ENCODE assay signal across 17 cellular contexts in the genomic region with DNA sequence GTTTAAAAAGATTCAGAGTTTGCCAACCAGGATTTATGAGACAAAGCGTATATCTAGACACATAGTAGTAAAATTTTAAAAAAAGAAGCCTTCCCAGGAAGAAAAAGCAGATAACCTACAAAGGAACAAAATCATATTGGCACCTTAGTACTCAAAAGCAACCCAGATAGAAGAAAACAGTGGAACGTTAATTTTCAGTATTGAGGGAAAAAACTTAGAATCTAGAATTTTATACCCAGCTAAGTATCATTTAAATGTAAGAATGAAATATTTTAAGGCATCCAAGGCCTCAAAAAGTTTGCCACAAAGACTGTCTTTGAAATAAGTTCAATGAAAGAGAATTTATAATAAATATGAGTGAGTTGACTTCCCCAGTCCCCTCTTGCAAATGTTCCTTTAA.
DNase-seq lines count a peak whose midpoint lies in the region; ATAC-seq, FAIRE-seq and TF ChIP-seq lines count a peak whose summit lies in the region.
"Had no signal": no experiment of that assay in that cellular context is flagged by ENCODE, and none has a peak within 500 bp of the region (broad histone marks: within the 10 kb centered on the region; RNA-seq: fewer than 3 reads in every experiment).

No MANE protein-coding gene starts in this region.

- no peaks in the 10 kb centered on the region for H3K9me2 ChIP-seq in PC-3 (replicated peaks; ENCODE audit: low read length)

- H3K27ac ChIP-seq in PC-3 (ENCODE audit: low read length): peak overlapping the region; percentile 100
- H3K27ac ChIP-seq in CD8-positive, alpha-beta T cell (ENCODE audit: low read depth, low read length): no peak overlapping the region
- H3K27ac ChIP-seq: KMS-11 had no signal

- TF ChIP-seq CTCF in Calu3 (IDR thresholded peaks at IDR 0.05; ENCODE audit: unreplicated experiment) (no peak), PC-3 (conservative IDR thresholded peaks at IDR 0.05; ENCODE audit: low read depth, low read length) (no peak)
- no peak for TF ChIP-seq CTCF in CD8-positive, alpha-beta T cell (IDR thresholded peaks at IDR 0.05)

- H3K4me3 ChIP-seq in PC-3 (ENCODE audit: low read length): no peak overlapping the region
- no peak overlapping the region for H3K4me3 ChIP-seq in CD8-positive, alpha-beta T cell (ENCODE audit: low read depth, low read length)
- H3K4me3 ChIP-seq: GM23338 had no signal

- no peaks in the 10 kb centered on the region for H3K27me3 Mint-ChIP-seq in Calu3 (ENCODE audit: unreplicated experiment)
- no peaks in the 10 kb centered on the region for H3K27me3 Mint-ChIP-seq in CD8-positive, alpha-beta T cell (ENCODE audit: low read depth)

- no peak overlapping the region for H2AFZ ChIP-seq in PC-3 (ENCODE audit: low read length)
- H2AFZ ChIP-seq: GM23338 had no signal

- DNase-seq in Calu3: no peak
- DNase-seq in PC-3: no peak
- DNase-seq in AG20443 (ENCODE audit: low spot score): no peak
- no peak for DNase-seq in CD8-positive, alpha-beta T cell
- DNase-seq: BE2C; C1 segment of cervical spinal cord; Caco-2; CD4-positive, CD25-positive, alpha-beta regulatory T cell; DMS153; DMS79; GF-D8 had no signal

- CTCF ChIA-PET in Calu3 (lab: Charles Lee): interaction anchor here (1.2 kb wide), 1 partner anchor 16 kb away, joined by 9 read pairs; no protein-coding TSS in a partner anchor
- CTCF ChIA-PET in PC-3 (lab: Charles Lee): no interaction called here
- CTCF ChIA-PET in CD8-positive, alpha-beta T cell (lab: Charles Lee): no interaction called here

- peaks cover 40% of the 10 kb centered on the region for H3K4me1 Mint-ChIP-seq in Calu3 (ENCODE audit: low read depth, unreplicated experiment)
- H3K4me1 Mint-ChIP-seq in CD8-positive, alpha-beta T cell (ENCODE audit: low read depth): no peaks in the 10 kb centered on the region
- H3K4me1 Mint-ChIP-seq: CD4-positive, CD25-positive, alpha-beta regulatory T cell had no signal

- POLR2A ChIA-PET in PC-3 (lab: Charles Lee; ENCODE audit: unreplicated experiment): no interaction called here
- POLR2A ChIA-PET in CD8-positive, alpha-beta T cell (lab: Charles Lee): no interaction called here

- peaks cover 6% of the 10 kb centered on the region for H3K36me3 Mint-ChIP-seq in Calu3 (ENCODE audit: insufficient read depth, unreplicated experiment)
- no peaks in the 10 kb centered on the region for H3K36me3 Mint-ChIP-seq in CD8-positive, alpha-beta T cell
- H3K36me3 Mint-ChIP-seq: CD4-positive, CD25-positive, alpha-beta regulatory T cell had no signal

- H3K27ac Mint-ChIP-seq in Calu3 (ENCODE audit: unreplicated experiment): peak overlapping the region; percentile 61
- H3K27ac Mint-ChIP-seq in CD8-positive, alpha-beta T cell: no peak overlapping the region
- H3K27ac Mint-ChIP-seq: CD4-positive, CD25-positive, alpha-beta regulatory T cell; GM23338 had no signal

- H3F3A ChIP-seq in PC-3 (ENCODE audit: low read length, unreplicated experiment): peaks cover 5% of the 10 kb centered on the region

- H3K9me3 ChIP-seq in PC-3 (ENCODE audit: low read length): 0 out of 2 replicates have a peak, but pooled peaks cover 4% of the 10 kb centered on the region
- H3K9me3 ChIP-seq in CD8-positive, alpha-beta T cell (ENCODE audit: low read length): no peaks in the 10 kb centered on the region
- H3K9me3 ChIP-seq: BE2C, Caco-2 had no signal

- FAIRE-seq in islet of Langerhans (lab: Jason Lieb, UNC): peak; percentile 79
- FAIRE-seq: H54 had no signal

- H3K4me3 Mint-ChIP-seq in Calu3 (ENCODE audit: low read depth, unreplicated experiment): no peak overlapping the region
- H3K4me3 Mint-ChIP-seq in CD8-positive, alpha-beta T cell: no peak overlapping the region
- H3K4me3 Mint-ChIP-seq: GM23338 had no signal

- H3K4me2 ChIP-seq in PC-3 (ENCODE audit: low read length): 0 out of 2 replicates have a peak overlapping the region, but pooled peaks have one; percentile 83
- H3K4me2 ChIP-seq: GM23338, KMS-11 had no signal

- no peak for ATAC-seq in PC-3
- ATAC-seq in HG02763 (IDR thresholded peaks at IDR 0.05; ENCODE audit: unreplicated experiment): no peak
- ATAC-seq in CD8-positive, alpha-beta T cell: no peak
- no peak for ATAC-seq in HG02642 (IDR thresholded peaks at IDR 0.05; ENCODE audit: poor library complexity, unreplicated experiment)
- ATAC-seq: GM23338 had no signal

- H3K9ac ChIP-seq in PC-3 (ENCODE audit: low read length): peak overlapping the region; percentile 97
- H3K9ac ChIP-seq: KMS-11 had no signal

- BruUV-seq in Calu3 (replicated peaks; lab: Mats Ljungman, UMichigan) (no TSS peak), PC-3 (replicated peaks; lab: Mats Ljungman, UMichigan) (no TSS peak)

- H3K9me3 Mint-ChIP-seq in Calu3 (ENCODE audit: low read depth, unreplicated experiment): peaks cover 3% of the 10 kb centered on the region
- peaks cover 9% of the 10 kb centered on the region for H3K9me3 Mint-ChIP-seq in CD8-positive, alpha-beta T cell
- H3K9me3 Mint-ChIP-seq: GM23338 had no signal

- H3K4me1 ChIP-seq in PC-3 (ENCODE audit: insufficient read depth, low read length): peaks cover 61% of the 10 kb centered on the region
- H3K4me1 ChIP-seq in CD8-positive, alpha-beta T cell (ENCODE audit: insufficient read depth, low read length): no peaks in the 10 kb centered on the region
- H3K4me1 ChIP-seq: BE2C, Caco-2 had no signal

- no peaks in the 10 kb centered on the region for H3K79me2 ChIP-seq in PC-3 (ENCODE audit: low read length)

- no peaks in the 10 kb centered on the region for H3K27me3 ChIP-seq in PC-3 (ENCODE audit: low read length)
- no peaks in the 10 kb centered on the region for H3K27me3 ChIP-seq in CD8-positive, alpha-beta T cell (ENCODE audit: insufficient read depth, low read length)
- H3K27me3 ChIP-seq: BE2C had no signal

- no peaks in the 10 kb centered on the region for H3K36me3 ChIP-seq in PC-3 (ENCODE audit: low read depth, low read length)
- no peaks in the 10 kb centered on the region for H3K36me3 ChIP-seq in CD8-positive, alpha-beta T cell (ENCODE audit: insufficient read depth, low read length)
- H3K36me3 ChIP-seq: BE2C had no signal

- H4K20me1 ChIP-seq in PC-3 (ENCODE audit: low read length): no peaks in the 10 kb centered on the region

- intact Hi-C loops in Calu3 (cut with micrococcal nuclease; ENCODE audit: unreplicated experiment): no loop called here
- intact Hi-C loops in PC-3 (cut with micrococcal nuclease): loop anchor here (5.0 kb wide), 2 partner anchors 72 to 168 kb away; no protein-coding TSS in a partner anchor
- intact Hi-C loops in CD8-positive, alpha-beta T cell (cut with DNase I, micrococcal nuclease): no loop called here
